16 cellular contexts compared by ENCODE assay signal in the genomic region with DNA sequence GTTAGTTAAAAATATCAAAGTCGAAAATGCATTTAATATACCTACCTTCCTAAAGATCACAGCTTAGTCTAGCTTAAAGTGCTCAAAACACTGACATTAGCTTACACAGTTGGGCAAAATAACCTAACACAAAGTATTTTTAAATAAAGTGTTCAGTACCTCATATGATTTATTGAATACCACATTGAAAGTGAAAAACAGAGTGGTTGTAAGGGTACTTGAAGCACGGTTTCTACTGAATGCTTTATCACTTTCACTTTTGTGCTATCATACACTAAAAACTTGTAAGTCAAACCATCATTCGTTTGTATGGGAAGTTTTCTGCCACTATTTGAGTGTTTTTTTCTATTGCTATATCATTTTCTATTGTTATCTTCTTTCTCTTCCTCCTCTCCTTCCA. TPM values are rescaled to one million over a fixed set of nuclear protein-coding genes. Genes with fewer than 3 reads are reported as not detected.
DNase-seq lines count a peak whose midpoint lies in the region; ATAC-seq and TF ChIP-seq lines count a peak whose summit lies in the region.
"Had no signal": no experiment of that assay in that cellular context is flagged by ENCODE, and none has a peak within 500 bp of the region (broad histone marks: within the 10 kb centered on the region; RNA-seq: fewer than 3 reads in every experiment).

No MANE protein-coding gene starts in this region.

- no peaks in the 10 kb centered on the region for H3K9me3 ChIP-seq in PC-3 (ENCODE audit: low read length)

- H3F3A ChIP-seq in PC-3 (ENCODE audit: low read length, unreplicated experiment), result no peaks in the 10 kb centered on the region

- H2AFZ ChIP-seq in PC-3 (ENCODE audit: low read length), result no peak overlapping the region

- POLR2A ChIA-PET in PC-3 (lab: Charles Lee; ENCODE audit: unreplicated experiment), result no interaction called here

- BruUV-seq in PC-3 (replicated peaks; lab: Mats Ljungman, UMichigan), result no TSS peak

- H3K27ac Mint-ChIP-seq in activated T-cell treated with anti-CD3 and anti-CD28 coated beads, Interleukin-2, amount 50 U/mL, for 72 hours, result no peak overlapping the region
- H3K27ac Mint-ChIP-seq in stimulated activated naive CD8-positive, alpha-beta T cell treated with anti-CD3 and anti-CD28 coated beads, Interleukin-15, amount 100 ng/mL, for 72 hours, result no peak overlapping the region
- H3K27ac Mint-ChIP-seq in type B pancreatic cell, result no peak overlapping the region
- H3K27ac Mint-ChIP-seq: activated B cell treated with CpG ODN at 0.5 μM for 24 hours, memory B cell had no signal

- no peaks in the 10 kb centered on the region for H3K27me3 Mint-ChIP-seq in activated T-cell treated with anti-CD3 and anti-CD28 coated beads, Interleukin-2, amount 50 U/mL, for 72 hours (ENCODE audit: low read depth)
- no peaks in the 10 kb centered on the region for H3K27me3 Mint-ChIP-seq in stimulated activated naive CD8-positive, alpha-beta T cell treated with anti-CD3 and anti-CD28 coated beads, Interleukin-15, amount 100 ng/mL, for 72 hours
- no peaks in the 10 kb centered on the region for H3K27me3 Mint-ChIP-seq in type B pancreatic cell
- H3K27me3 Mint-ChIP-seq: activated B cell treated with CpG ODN at 0.5 μM for 24 hours, memory B cell had no signal

- H3K79me2 ChIP-seq in PC-3 (ENCODE audit: low read length), result no peaks in the 10 kb centered on the region

- H3K4me3 Mint-ChIP-seq in activated T-cell treated with anti-CD3 and anti-CD28 coated beads, Interleukin-2, amount 50 U/mL, for 72 hours, result peak overlapping the region; percentile 1 to 67
- H3K4me3 Mint-ChIP-seq in stimulated activated naive CD8-positive, alpha-beta T cell treated with anti-CD3 and anti-CD28 coated beads, Interleukin-15, amount 100 ng/mL, for 72 hours, result peak overlapping the region in 1 of 2 donors; percentile 3
- H3K4me3 Mint-ChIP-seq in type B pancreatic cell, result no peak overlapping the region
- H3K4me3 Mint-ChIP-seq: activated B cell treated with CpG ODN at 0.5 μM for 24 hours, memory B cell had no signal

- intact Hi-C loops in PC-3 (cut with micrococcal nuclease), result no loop called here

- H3K4me2 ChIP-seq in PC-3 (ENCODE audit: low read length), result no peak overlapping the region

- no peaks in the 10 kb centered on the region for H3K27me3 ChIP-seq in PC-3 (ENCODE audit: low read length)
- H3K27me3 ChIP-seq: foreskin keratinocyte, MG63, spleen had no signal

- H3K4me1 ChIP-seq in PC-3 (ENCODE audit: insufficient read depth, low read length), result no peaks in the 10 kb centered on the region
- H3K4me1 ChIP-seq: foreskin keratinocyte had no signal

- CTCF ChIA-PET in PC-3 (lab: Charles Lee), result no interaction called here

- DNase-seq in activated T-cell treated with anti-CD3 and anti-CD28 coated beads, Interleukin-2, amount 50 U/mL, for 72 hours, result no peak
- DNase-seq in activated T-cell treated with anti-CD3 and anti-CD28 coated beads for 4 hours (no peak), SK-N-DZ (ENCODE audit: low spot score) (no peak), type B pancreatic cell (ENCODE audit: extremely low spot score, unreplicated experiment) (no peak), PC-3 (no peak)
- DNase-seq in stimulated activated naive CD8-positive, alpha-beta T cell treated with anti-CD3 and anti-CD28 coated beads, Interleukin-15, amount 100 ng/mL, for 72 hours, result no peak
- DNase-seq: activated B cell treated with CpG ODN at 0.5 μM for 24 hours; activated T-cell treated with anti-CD3 and anti-CD28 coated beads, Interleukin-2, amount 50 U/mL, for 48 hours; effector CD8-positive, alpha-beta T cell; MG63; spleen had no signal

- no peak overlapping the region for H3K27ac ChIP-seq in PC-3 (ENCODE audit: low read length)
- H3K27ac ChIP-seq: foreskin keratinocyte, SK-N-MC, spleen had no signal

- TF ChIP-seq CTCF in type B pancreatic cell (conservative IDR thresholded peaks at IDR 0.05) (no peak), PC-3 (conservative IDR thresholded peaks at IDR 0.05; ENCODE audit: low read depth, low read length) (no peak)

- H3K4me1 Mint-ChIP-seq in activated T-cell treated with anti-CD3 and anti-CD28 coated beads, Interleukin-2, amount 50 U/mL, for 72 hours (ENCODE audit: low read depth), result peaks cover 28% of the 10 kb centered on the region
- H3K4me1 Mint-ChIP-seq in stimulated activated naive CD8-positive, alpha-beta T cell treated with anti-CD3 and anti-CD28 coated beads, Interleukin-15, amount 100 ng/mL, for 72 hours, result peaks cover 25% of the 10 kb centered on the region
- no peaks in the 10 kb centered on the region for H3K4me1 Mint-ChIP-seq in type B pancreatic cell (ENCODE audit: unreplicated experiment)

- no peaks in the 10 kb centered on the region for H3K36me3 ChIP-seq in PC-3 (ENCODE audit: low read depth, low read length)

- no peak overlapping the region for H3K4me3 ChIP-seq in PC-3 (ENCODE audit: low read length)
- H3K4me3 ChIP-seq: MG63, SK-N-MC, spleen had no signal

- ATAC-seq in activated T-cell treated with anti-CD3 and anti-CD28 coated beads, Interleukin-2, amount 50 U/mL, for 72 hours (replicated peaks in 1 of 2), result peak; percentile 45 to 71
- ATAC-seq in GM21786 (IDR thresholded peaks at IDR 0.05; ENCODE audit: unreplicated experiment), result peak; percentile 94
- ATAC-seq in HG03469 (IDR thresholded peaks at IDR 0.05; ENCODE audit: unreplicated experiment), result peak; percentile 70
- peak; percentile 69 for ATAC-seq in stimulated activated naive CD8-positive, alpha-beta T cell treated with anti-CD3 and anti-CD28 coated beads, Interleukin-15, amount 100 ng/mL, for 72 hours
- ATAC-seq in PC-3, result no peak
- ATAC-seq: foreskin keratinocyte had no signal

- no peak overlapping the region for H3K9ac ChIP-seq in PC-3 (ENCODE audit: low read length)

- peaks cover 3 to 4% of the 10 kb centered on the region in 2 donors for H3K9me3 Mint-ChIP-seq in activated T-cell treated with anti-CD3 and anti-CD28 coated beads, Interleukin-2, amount 50 U/mL, for 72 hours
- peaks cover 7 to 10% of the 10 kb centered on the region in 2 donors for H3K9me3 Mint-ChIP-seq in stimulated activated naive CD8-positive, alpha-beta T cell treated with anti-CD3 and anti-CD28 coated beads, Interleukin-15, amount 100 ng/mL, for 72 hours
- peaks cover 25% of the 10 kb centered on the region for H3K9me3 Mint-ChIP-seq in type B pancreatic cell

- no peaks in the 10 kb centered on the region for H3K9me2 ChIP-seq in PC-3 (replicated peaks; ENCODE audit: low read length)

- H3K36me3 Mint-ChIP-seq in activated T-cell treated with anti-CD3 and anti-CD28 coated beads, Interleukin-2, amount 50 U/mL, for 72 hours (ENCODE audit: insufficient read depth in 2 of 2), result peaks cover 8 to 12% of the 10 kb centered on the region in 2 donors
- H3K36me3 Mint-ChIP-seq in type B pancreatic cell, result peaks cover 29% of the 10 kb centered on the region

- H4K20me1 ChIP-seq in PC-3 (ENCODE audit: low read length), result no peaks in the 10 kb centered on the region

RNA-seq across cellular contexts. Expression of gene ZBTB44, which starts 36.6 kb away (rescaled TPM):
- 10 to 100 TPM; 47.8 to 50.5 TPM for total RNA-seq in activated T-cell treated with anti-CD3 and anti-CD28 coated beads, Interleukin-2, amount 50 U/mL, for 72 hours
- 12.9 and 14.9 TPM in 2 replicates for polyA plus RNA-seq in SK-N-DZ (2014; cell fraction: cytosol; rRNA removed)
- polyA plus RNA-seq in SK-N-DZ (2014; cell fraction: nucleus; rRNA removed), result 8.8 and 11.2 TPM in 2 replicates
- total RNA-seq in type B pancreatic cell (ENCODE audit: low replicate concordance) (29.7 and 37.3 TPM in 2 replicates), PC-3 (2014; rRNA removed) (27.5 and 28.9 TPM in 2 replicates)
